Comparison of ENCODE assay signal across 8 cellular contexts in the genomic region with DNA sequence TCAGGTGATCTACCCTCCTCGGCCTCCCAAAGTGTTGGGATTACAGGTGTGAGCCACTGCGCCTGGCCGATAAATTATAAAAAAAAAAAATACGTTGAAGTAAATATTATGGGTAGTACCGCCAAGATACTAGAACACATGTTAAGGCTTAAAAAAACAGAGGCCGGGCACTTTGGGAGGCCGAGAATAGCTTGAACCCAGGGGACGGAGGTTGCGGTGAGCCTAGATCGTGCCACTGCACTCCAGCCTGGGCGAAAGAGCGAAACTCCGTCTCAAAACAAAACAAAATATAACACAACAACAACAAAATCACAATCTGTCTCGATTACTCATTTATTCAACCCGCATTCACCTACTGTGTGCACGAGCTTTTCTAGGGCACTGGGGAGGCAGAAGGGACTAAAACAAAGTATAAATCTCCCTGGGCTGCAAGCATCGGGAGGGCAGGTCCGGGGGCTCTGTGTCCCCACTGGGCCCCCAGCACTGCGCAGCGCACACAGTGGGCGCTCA.
DNase-seq lines count a peak whose midpoint lies in the region; TF ChIP-seq lines count a peak whose summit lies in the region.

No MANE protein-coding gene starts in this region.

- TF ChIP-seq CTCF in GM12865 (IDR thresholded peaks at IDR 0.05; ENCODE audit: insufficient read depth, low read depth, low read length, missing control alignments) (no peak), VCaP (conservative IDR thresholded peaks at IDR 0.05) (no peak), foreskin fibroblast (IDR thresholded peaks at IDR 0.05; ENCODE audit: low read depth, low read length) (no peak)

- peak overlapping the region; percentile 97 for H3K27ac ChIP-seq in VCaP

- DNase-seq in GM12865 (ENCODE audit: low read depth) (no peak), foreskin fibroblast (no peak), skeletal muscle cell (ENCODE audit: low read depth) (no peak), NCI-H82 (lab: John Stamatoyannopoulos, UW) (no peak), SKM-1 (lab: John Stamatoyannopoulos, UW; ENCODE audit: unreplicated experiment) (no peak), NCI-H2107 treated with DMSO at 0.1 percent for 48 hours (lab: John Stamatoyannopoulos, UW; ENCODE audit: unreplicated experiment) (no peak)
- DNase-seq in stimulated activated CD4-positive, alpha-beta T cell treated with anti-CD3 and anti-CD28 coated beads, Interleukin-1b, Interleukin-23, amount 100 ng/mL, for 48 hours = no peak

- H3K4me3 ChIP-seq in GM12865 (ENCODE audit: low read depth, low read length) (peak overlapping the region; percentile 96), foreskin fibroblast (ENCODE audit: low read depth in 1 of 2, low read length in 2 of 2) (peak overlapping the region; percentile 83 to 97), skeletal muscle cell (ENCODE audit: low read depth, low read length) (peak overlapping the region; percentile 96)
